28 cellular contexts compared by ENCODE assay signal in genomic region chr3:119841808-119842471, GRCh38.
DNase-seq lines count a peak whose midpoint lies in the region; ATAC-seq and TF ChIP-seq lines count a peak whose summit lies in the region.
"Had no signal": no experiment of that assay in that cellular context is flagged by ENCODE, and none has a peak within 500 bp of the region (broad histone marks: within the 10 kb centered on the region; RNA-seq: fewer than 3 reads in every experiment).

No MANE protein-coding gene starts in this region.

- H3K79me2 ChIP-seq in GM23248 (ENCODE audit: insufficient read depth), result peaks cover 43% of the 10 kb centered on the region

- H3F3A ChIP-seq in GM23248 (ENCODE audit: insufficient read depth), result no peaks in the 10 kb centered on the region

- TF ChIP-seq POLR2A in uterus (IDR thresholded peaks at IDR 0.05), result no peak

- no peak overlapping the region for H3K4me2 ChIP-seq in GM23248 (ENCODE audit: unreplicated experiment)
- H3K4me2 ChIP-seq: SK-N-SH had no signal

- no peaks in the 10 kb centered on the region for H3K9me2 ChIP-seq in GM23248 (ENCODE audit: insufficient read depth)
- H3K9me2 ChIP-seq: SK-N-SH had no signal

- intact Hi-C loops in heart right ventricle (cut with DNase I), result no loop called here
- intact Hi-C loops in psoas muscle (cut with DNase I), result no loop called here
- intact Hi-C loops in uterus (cut with DNase I; ENCODE audit: low total_unique reads), result no loop called here
- intact Hi-C loops in mucosa of descending colon (cut with DNase I, micrococcal nuclease), result no loop called here

- H3K27ac ChIP-seq in GM23248, result no peak overlapping the region
- H3K27ac ChIP-seq in heart right ventricle, result peak overlapping the region in 7 of 10 donors; percentile 16 to 67 (median 43)
- peak overlapping the region; percentile 39 for H3K27ac ChIP-seq in psoas muscle
- H3K27ac ChIP-seq in uterus, result no peak overlapping the region
- H3K27ac ChIP-seq: brain microvascular endothelial cell, C4-2B, RWPE1 had no signal

- peaks cover 4% of the 10 kb centered on the region; the same call in 1 of the 2 replicates for H4K20me1 ChIP-seq in GM23248 (ENCODE audit: insufficient read depth)

- WGBS in GM23248 (ENCODE audit: low coverage in 1 of 2, low lambda C conversion rate in 2 of 2, missing lambda C conversion rate in 2 of 2), 2 experiments, result 98% methylated on average over 2 of the region's 2 CpGs
- 28 to 36% methylated on average over 2 of the region's 2 CpGs for WGBS in heart right ventricle, 2 donors
- WGBS in psoas muscle, 3 donors, result 20 to 53% (median 21%) methylated on average over 2 of the region's 2 CpGs

- ATAC-seq in heart right ventricle (peak in 4 of 8 donors; percentile 42 to 75 (median 50)), psoas muscle (peak in 3 of 4 donors; percentile 39 to 65 (median 54)), mucosa of descending colon (no peak)
- ATAC-seq: stimulated activated effector memory CD8-positive, alpha-beta T cell treated with anti-CD3 and anti-CD28 coated beads, Interleukin-12 subunit alpha, Interleukin-12 subunit beta, amount 100 ng/mL, for 72 hours had no signal

- H3K4me3 ChIP-seq in GM23248 (no peak overlapping the region), heart right ventricle (no peak overlapping the region), psoas muscle (no peak overlapping the region), uterus (no peak overlapping the region), mucosa of descending colon (no peak overlapping the region)
- H3K4me3 ChIP-seq: adrenal gland, MG63 had no signal

- H3K36me3 ChIP-seq in GM23248 (ENCODE audit: low read depth), result peaks cover 30% of the 10 kb centered on the region
- H3K36me3 ChIP-seq in heart right ventricle, result peaks cover 0 to 44% (median 0%) of the 10 kb centered on the region in 9 donors
- H3K36me3 ChIP-seq in psoas muscle (ENCODE audit: insufficient read depth in 1 of 2, low read depth in 1 of 2), result no peaks in the 10 kb centered on the region
- H3K36me3 ChIP-seq in uterus, result no peaks in the 10 kb centered on the region
- H3K36me3 ChIP-seq in mucosa of descending colon (ENCODE audit: low read depth), result no peaks in the 10 kb centered on the region
- H3K36me3 ChIP-seq: adrenal gland had no signal

- H2AFZ ChIP-seq in GM23248, result no peak overlapping the region

- H3K27me3 ChIP-seq in GM23248 (replicated peaks; ENCODE audit: insufficient read depth), result no peaks in the 10 kb centered on the region
- H3K27me3 ChIP-seq in heart right ventricle, result no peaks in the 10 kb centered on the region
- H3K27me3 ChIP-seq in psoas muscle (ENCODE audit: insufficient read depth in 3 of 3, low read length in 2 of 3), result no peaks in the 10 kb centered on the region
- H3K27me3 ChIP-seq in uterus, result no peaks in the 10 kb centered on the region
- H3K27me3 ChIP-seq: adrenal gland, brain microvascular endothelial cell, MG63 had no signal

- H3K4me1 ChIP-seq in GM23248 (ENCODE audit: insufficient read depth) (no peaks in the 10 kb centered on the region), heart right ventricle (peaks cover 0 to 26% (median 14%) of the 10 kb centered on the region in 9 donors), psoas muscle (peaks cover 20% of the 10 kb centered on the region), uterus (no peaks in the 10 kb centered on the region), mucosa of descending colon (ENCODE audit: low read depth) (no peaks in the 10 kb centered on the region)

- peak; percentile 9 for DNase-seq in GM23248
- peak; percentile 74 for DNase-seq in RPMI7951 (ENCODE audit: low read depth)
- DNase-seq in heart right ventricle, result no peak
- DNase-seq in psoas muscle, result no peak
- DNase-seq in AML-193 (lab: John Stamatoyannopoulos, UW), result no peak
- no peak for DNase-seq in uterus
- no peak for DNase-seq in mucosa of descending colon
- DNase-seq: activated CD4-positive, alpha-beta memory T cell treated with anti-CD3 and anti-CD28 coated beads, Interleukin-2, amount 10 ng/mL, durations not matched to agents 7 days and 5 days; activated CD4-positive, CD25-positive, alpha-beta regulatory T cell treated with anti-CD3 and anti-CD28 coated beads, Interleukin-2, amount 50 U/mL, for 72 hours; activated CD8-positive, alpha-beta memory T cell treated with anti-CD3 and anti-CD28 coated beads, Interleukin-2, amount 50 U/mL, for 48 hours; activated naive CD4-positive, alpha-beta T cell treated with Interleukin-2 at 50 U/mL for 16 hours; adrenal gland; brain microvascular endothelial cell; COR-L47; GF-D8; hypothalamus; MG63; NCI-H1105; NCI-H187; NCI-H2171; NCI-H510A; posterior cingulate gyrus; SK-N-SH; stimulated activated CD4-positive, alpha-beta T cell treated with anti-CD3 and anti-CD28 coated beads, Interleukin-15, amount 100 ng/mL, for 24 hours; trophoblast cell had no signal

- H3K9me3 ChIP-seq in GM23248 (ENCODE audit: low read depth) (no peaks in the 10 kb centered on the region), heart right ventricle (peaks cover 0 to 25% (median 0%) of the 10 kb centered on the region in 11 donors), psoas muscle (no peaks in the 10 kb centered on the region), uterus (no peaks in the 10 kb centered on the region), mucosa of descending colon (no peaks in the 10 kb centered on the region)
- H3K9me3 ChIP-seq: adrenal gland, MG63, SK-N-SH had no signal

- in situ Hi-C loops in GM23248 (cut with MboI), result no loop called here

- H3K9ac ChIP-seq in GM23248, result no peak overlapping the region
- H3K9ac ChIP-seq: SK-N-SH had no signal

- TF ChIP-seq CTCF in heart right ventricle (IDR thresholded peaks at IDR 0.05), result no peak
- TF ChIP-seq CTCF in psoas muscle (IDR thresholded peaks at IDR 0.05), result no peak
- TF ChIP-seq CTCF in uterus (IDR thresholded peaks at IDR 0.05), result no peak
- TF ChIP-seq CTCF in mucosa of descending colon (IDR thresholded peaks at IDR 0.05), result no peak

Comparison
In these comparisons a context has a peak if more than half of its experiments do, and no peak if none do; other contexts are left out.
1. DNase-seq: peak in GM23248 (single experiment) and RPMI7951 (single experiment); none in heart right ventricle (0 of 2), psoas muscle (0 of 2), AML-193 (0 of 2), uterus (0 of 2) and mucosa of descending colon (0 of 3).
2. H3K27ac ChIP-seq: peak in heart right ventricle (7 of 10) and psoas muscle (single experiment); none in GM23248 (single experiment) and uterus (0 of 2).